ENCODE assay signal across 12 cellular contexts in genomic region chr17:80647746-80648145, GRCh38.
DNase-seq lines count a peak whose midpoint lies in the region; ATAC-seq and TF ChIP-seq lines count a peak whose summit lies in the region.
"Had no signal": no experiment of that assay in that cellular context is flagged by ENCODE, and none has a peak within 500 bp of the region (broad histone marks: within the 10 kb centered on the region; RNA-seq: fewer than 3 reads in every experiment).

No MANE protein-coding gene starts in this region.

- POLR2A ChIA-PET in AG04449 (lab: Yijun Ruan, JAX): interaction anchor here (0.7 to 1.2 kb wide), 3 partner anchors 16 to 842 kb away, joined by 3 to 4 read pairs (median 3); no protein-coding TSS in a partner anchor
- POLR2A ChIA-PET in activated CD4-positive, alpha-beta memory T cell treated with anti-CD3 and anti-CD28 coated beads, Interleukin-2, amount 10 ng/mL, durations not matched to agents 7 days and 5 days (lab: Charles Lee): interaction anchor here (0.9 to 3.1 kb wide), 3 partner anchors 9 to 242 kb away, joined by 3 to 15 read pairs (median 3); no protein-coding TSS in a partner anchor

- peaks cover 56% of the 10 kb centered on the region for H3K4me1 Mint-ChIP-seq in activated CD4-positive, alpha-beta memory T cell treated with anti-CD3 and anti-CD28 coated beads, Interleukin-2, amount 10 ng/mL, durations not matched to agents 7 days and 5 days

- TF ChIP-seq CTCF in AG04449 (IDR thresholded peaks at IDR 0.05; ENCODE audit: insufficient read depth, low read length, missing control alignments): no peak
- no peak for TF ChIP-seq CTCF in foreskin fibroblast (IDR thresholded peaks at IDR 0.05; ENCODE audit: low read depth, low read length)

- no peak overlapping the region for H3K4me3 Mint-ChIP-seq in activated CD4-positive, alpha-beta memory T cell treated with anti-CD3 and anti-CD28 coated beads, Interleukin-2, amount 10 ng/mL, durations not matched to agents 7 days and 5 days

- ATAC-seq in GM21619 (IDR thresholded peaks at IDR 0.05; ENCODE audit: unreplicated experiment) (no peak), HG03457 (IDR thresholded peaks at IDR 0.05; ENCODE audit: unreplicated experiment) (no peak), GM21360 (IDR thresholded peaks at IDR 0.05; ENCODE audit: unreplicated experiment) (no peak), GM19035 (IDR thresholded peaks at IDR 0.05; ENCODE audit: unreplicated experiment) (no peak)
- ATAC-seq: esophagus mucosa had no signal

- peaks cover 52% of the 10 kb centered on the region for H3K36me3 Mint-ChIP-seq in activated CD4-positive, alpha-beta memory T cell treated with anti-CD3 and anti-CD28 coated beads, Interleukin-2, amount 10 ng/mL, durations not matched to agents 7 days and 5 days (ENCODE audit: low read depth)

- DNase-seq in AG04449 (ENCODE audit: low read depth, low spot score) (peak; percentile 75), ELR (ENCODE audit: low read depth) (peak; percentile 98), foreskin fibroblast (peak; percentile 88)
- DNase-seq in activated CD4-positive, alpha-beta memory T cell treated with anti-CD3 and anti-CD28 coated beads, Interleukin-2, amount 10 ng/mL, durations not matched to agents 7 days and 5 days: no peak
- DNase-seq: NCI-H226 had no signal

- no peaks in the 10 kb centered on the region for H3K27me3 Mint-ChIP-seq in activated CD4-positive, alpha-beta memory T cell treated with anti-CD3 and anti-CD28 coated beads, Interleukin-2, amount 10 ng/mL, durations not matched to agents 7 days and 5 days

- CTCF ChIA-PET in AG04449 (lab: Yijun Ruan, JAX): interaction anchor here (0.6 to 1.7 kb wide), 6 partner anchors 32 to 244 kb away, joined by 3 to 6 read pairs (median 3); no protein-coding TSS in a partner anchor
- CTCF ChIA-PET in activated CD4-positive, alpha-beta memory T cell treated with anti-CD3 and anti-CD28 coated beads, Interleukin-2, amount 10 ng/mL, durations not matched to agents 7 days and 5 days (lab: Charles Lee): interaction anchor here (0.7 to 1.1 kb wide), 5 partner anchors 12 to 152 kb away, joined by 3 read pairs; no protein-coding TSS in a partner anchor

- H3K27ac Mint-ChIP-seq in activated CD4-positive, alpha-beta memory T cell treated with anti-CD3 and anti-CD28 coated beads, Interleukin-2, amount 10 ng/mL, durations not matched to agents 7 days and 5 days: peak overlapping the region; percentile 17

- H3K9me3 Mint-ChIP-seq in activated CD4-positive, alpha-beta memory T cell treated with anti-CD3 and anti-CD28 coated beads, Interleukin-2, amount 10 ng/mL, durations not matched to agents 7 days and 5 days: peaks cover 5% of the 10 kb centered on the region

- H3K4me3 ChIP-seq in AG04449 (ENCODE audit: low read depth, low read length): no peak overlapping the region
- no peak overlapping the region for H3K4me3 ChIP-seq in foreskin fibroblast (ENCODE audit: low read depth in 1 of 2, low read length in 2 of 2)
- H3K4me3 ChIP-seq: lung, SJCRH30 had no signal
